ENCODE assay signal across 23 cellular contexts in the genomic region with DNA sequence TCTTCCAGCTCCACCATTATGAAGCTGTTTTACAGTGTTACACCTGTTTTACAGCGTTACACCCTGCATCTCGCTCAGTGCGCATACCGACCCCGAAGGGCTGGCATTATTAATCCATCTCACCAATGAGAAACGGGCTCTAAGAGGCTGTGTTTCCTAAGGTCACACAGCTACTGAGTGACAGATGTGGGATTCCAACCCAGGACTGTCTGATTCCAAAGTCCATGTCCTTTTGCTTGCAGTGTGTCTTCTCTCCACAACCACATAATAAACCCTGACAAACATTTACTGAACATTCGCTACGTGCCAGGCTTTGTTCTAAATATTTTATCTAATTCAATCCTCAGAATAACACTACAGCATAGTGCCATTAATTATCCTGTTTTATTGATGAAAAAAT.
"Had no signal": no experiment of that assay in that cellular context is flagged by ENCODE, and none has a peak within 500 bp of the region (broad histone marks: within the 10 kb centered on the region; RNA-seq: fewer than 3 reads in every experiment).

No MANE protein-coding gene starts in this region.

- H3K9me3 ChIP-seq: adrenal gland had no signal

- H3K27me3 ChIP-seq: adrenal gland, cardiac muscle cell had no signal

- H3K4me1 ChIP-seq: adrenal gland had no signal

- DNase-seq: activated CD4-positive, alpha-beta T cell treated with anti-CD3 and anti-CD28 coated beads for 36 hours; activated CD8-positive, alpha-beta memory T cell treated with anti-CD3 and anti-CD28 coated beads, Interleukin-2, amount 50 U/mL, for 4 hours; activated CD8-positive, alpha-beta T cell treated with anti-CD3 and anti-CD28 coated beads for 36 hours; activated naive CD4-positive, alpha-beta T cell treated with anti-CD3 and anti-CD28 coated beads, Interleukin-2, amount 50 U/mL, for 16 hours; activated naive CD8-positive, alpha-beta T cell treated with anti-CD3 and anti-CD28 coated beads, Interleukin-2, amount 10 ng/mL, durations not matched to agents 7 days and 5 days; activated T-cell treated with anti-CD3 and anti-CD28 coated beads, Interleukin-2, amount 50 U/mL, for 72 hours; adrenal gland; aorta; Karpas-422; NCI-H1417; NCI-H1930; NCI-H2107; NCI-H2171 treated with DMSO at 0.1 percent for 48 hours; NCI-H226; NCI-H526; NCI-H774; NK-92 treated with Interleukin-12 subunit alpha and Interleukin-12 subunit beta, amount 100 ng/mL, for 24 hours; OCI-M1; RPMI8226; T-helper 1 cell; WERI-Rb-1 had no signal

- H3K4me3 ChIP-seq: adrenal gland, cardiac muscle cell, SK-N-MC had no signal

- H3K36me3 ChIP-seq: adrenal gland, cardiac muscle cell, WERI-Rb-1 had no signal

- H3K27ac ChIP-seq: adrenal gland, cardiac muscle cell, SK-N-MC, WERI-Rb-1 had no signal
